ENCODE assay signal across 8 cellular contexts in genomic region chr22:49971232-49972162, GRCh38. TPM values are rescaled to one million over a fixed set of nuclear protein-coding genes. Genes with fewer than 3 reads are reported as not detected.
A peak's percentile ranks its signal among the peaks of the same experiment; 100 is the strongest.
DNase-seq lines count a peak whose midpoint lies in the region; ATAC-seq, FAIRE-seq and TF ChIP-seq lines count a peak whose summit lies in the region.

No MANE protein-coding gene starts in this region.

- no peaks in the 10 kb centered on the region for H3K9me1 ChIP-seq in keratinocyte (ENCODE audit: control insufficient read depth, extremely low read depth, insufficient read depth, low read length)

- H3K4me3 ChIP-seq in SK-N-SH (ENCODE audit: low read depth in 2 of 2, low read length in 1 of 2) (peak overlapping the region; percentile 27 to 54), breast epithelium (peak overlapping the region; percentile 47 to 64 (median 57)), keratinocyte (ENCODE audit: control insufficient read depth in 2 of 3, extremely low read depth in 1 of 3, insufficient read depth in 2 of 3, low read depth in 1 of 3, low read length in 3 of 3) (peak overlapping the region; percentile 37 to 51 (median 48))

- POLR2A ChIA-PET in activated CD4-positive, alpha-beta T cell treated with anti-CD3 and anti-CD28 coated beads for 36 hours (lab: Charles Lee) = interaction anchor here (0.6 to 2.5 kb wide), 6 partner anchors 9 to 649 kb away, joined by 3 to 21 read pairs (median 4); no protein-coding TSS in a partner anchor
- POLR2A ChIA-PET in SK-N-SH (lab: Yijun Ruan, JAX) = interaction anchor here (0.6 kb wide), 1 partner anchor 317 kb away, joined by 4 read pairs; no protein-coding TSS in a partner anchor

- intact Hi-C loops in activated CD4-positive, alpha-beta T cell treated with anti-CD3 and anti-CD28 coated beads for 36 hours (cut with DNase I, micrococcal nuclease) = loop anchor here (2.0 to 5.0 kb wide), 5 partner anchors 35 to 219 kb away; partner anchors contain the start of gene ZBED4 (in 1 of the 2)
- intact Hi-C loops in breast epithelium (cut with DNase I; ENCODE audit: low total_unique reads) = no loop called here

- peaks cover 4% of the 10 kb centered on the region for H3K9me3 Mint-ChIP-seq in activated CD4-positive, alpha-beta T cell treated with anti-CD3 and anti-CD28 coated beads for 36 hours (ENCODE audit: low read depth)

- no peak for TF ChIP-seq CTCF in SK-N-SH (IDR thresholded peaks at IDR 0.05)
- TF ChIP-seq CTCF in breast epithelium (IDR thresholded peaks at IDR 0.05) = no peak
- TF ChIP-seq CTCF in keratinocyte (optimal IDR thresholded peaks at IDR 0.05 in 1 of 3, IDR thresholded peaks at IDR 0.05 in 1 of 3, conservative IDR thresholded peaks at IDR 0.05 in 1 of 3; ENCODE audit: extremely low read depth in 1 of 3, insufficient read depth in 2 of 3, low read length in 3 of 3) = no peak

- 14% methylated on average over 17 of the region's 81 CpGs for WGBS in SK-N-SH (ENCODE audit: low lambda C conversion rate)

- peak; percentile 49 for ATAC-seq in activated CD4-positive, alpha-beta T cell treated with anti-CD3 and anti-CD28 coated beads for 36 hours
- peak; percentile 16 for ATAC-seq in HG02981 (IDR thresholded peaks at IDR 0.05; ENCODE audit: unreplicated experiment)
- no peak for ATAC-seq in HG03025 (IDR thresholded peaks at IDR 0.05; ENCODE audit: low FRiP score, unreplicated experiment)

- H3K36me3 Mint-ChIP-seq in activated CD4-positive, alpha-beta T cell treated with anti-CD3 and anti-CD28 coated beads for 36 hours (ENCODE audit: low read depth) = peaks cover 6% of the 10 kb centered on the region

- H3K4me2 ChIP-seq in SK-N-SH (peak overlapping the region; percentile 94), keratinocyte (ENCODE audit: control insufficient read depth, extremely low read depth, insufficient read depth, low read depth, low read length) (peak overlapping the region; percentile 82)

- peak overlapping the region in 1 of 2 experiments; percentile 50; a peak in 2 of 4 replicates for H3K27ac ChIP-seq in SK-N-SH (ENCODE audit: low read depth in 2 of 2, low read length in 1 of 2)
- peak overlapping the region; percentile 78 to 88 for H3K27ac ChIP-seq in breast epithelium
- peak overlapping the region; percentile 56 for H3K27ac ChIP-seq in keratinocyte (ENCODE audit: control insufficient read depth, insufficient read depth, low read length)

- no peaks in the 10 kb centered on the region for H3K9me2 ChIP-seq in SK-N-SH

- no peaks in the 10 kb centered on the region for H3K27me3 Mint-ChIP-seq in activated CD4-positive, alpha-beta T cell treated with anti-CD3 and anti-CD28 coated beads for 36 hours

- FAIRE-seq in keratinocyte (lab: Jason Lieb, UNC) = no peak

- dilution Hi-C loops in keratinocyte (cut with MboI; ENCODE audit: extremely low pct_ligation_motif_present, low sequenced_read_pairs) = no loop called here

- no peaks in the 10 kb centered on the region for H3K27me3 ChIP-seq in SK-N-SH (ENCODE audit: insufficient read depth)
- no peaks in the 10 kb centered on the region for H3K27me3 ChIP-seq in breast epithelium
- H3K27me3 ChIP-seq in keratinocyte (ENCODE audit: control insufficient read depth, extremely low read depth, insufficient read depth, low read length) = no peaks in the 10 kb centered on the region

- H4K20me1 ChIP-seq in SK-N-SH (ENCODE audit: insufficient read depth) (no peaks in the 10 kb centered on the region), keratinocyte (ENCODE audit: control insufficient read depth, extremely low read depth, insufficient read depth, low read length) (no peaks in the 10 kb centered on the region)

- peaks cover 4 to 21% of the 10 kb centered on the region in 2 experiments; a peak in 1 of 4 replicates for H3K4me1 ChIP-seq in SK-N-SH (ENCODE audit: control insufficient read depth in 1 of 2, insufficient read depth in 2 of 2, low read depth in 1 of 2, low read length in 1 of 2)
- H3K4me1 ChIP-seq in breast epithelium = peaks cover 16 to 21% of the 10 kb centered on the region in 2 donors
- peaks cover 15% of the 10 kb centered on the region for H3K4me1 ChIP-seq in keratinocyte (ENCODE audit: control insufficient read depth, extremely low read depth, insufficient read depth, low read length)

- peak overlapping the region; percentile 93 for H3K27ac Mint-ChIP-seq in activated CD4-positive, alpha-beta T cell treated with anti-CD3 and anti-CD28 coated beads for 36 hours

- CTCF ChIA-PET in activated CD4-positive, alpha-beta T cell treated with anti-CD3 and anti-CD28 coated beads for 36 hours (lab: Charles Lee) = interaction anchor here (0.6 to 1.3 kb wide), 4 partner anchors 10 to 59 kb away, joined by 3 to 5 read pairs (median 4); no protein-coding TSS in a partner anchor
- CTCF ChIA-PET in SK-N-SH (lab: Yijun Ruan, JAX) = interaction anchor here (1.8 kb wide), 1 partner anchor 41 kb away, joined by 7 read pairs; no protein-coding TSS in a partner anchor

- TF ChIP-seq RAD21 in SK-N-SH (IDR thresholded peaks at IDR 0.05; ENCODE audit: low read length) = no peak

- DNase-seq in activated CD4-positive, alpha-beta T cell treated with anti-CD3 and anti-CD28 coated beads for 36 hours = peak; percentile 90
- DNase-seq in activated CD4-positive, alpha-beta T cell treated with anti-CD3 and anti-CD28 coated beads, Interleukin-2, amount 50 U/mL, for 1 hour = no peak
- peak; percentile 71 for DNase-seq in SK-N-SH
- DNase-seq in breast epithelium (ENCODE audit: low spot score in 2 of 2) = peak; percentile 69 to 79
- DNase-seq in keratinocyte (ENCODE audit: low read depth, low spot score) = no peak
- DNase-seq in stimulated activated CD4-positive, alpha-beta T cell treated with anti-CD3 and anti-CD28 coated beads, Interleukin-1b, Interleukin-23, amount 100 ng/mL, for 24 hours (ENCODE audit: low read depth in 4 of 4, low spot score in 1 of 4) = peak in 3 of 4 experiments; percentile 67 to 81 (median 72)

- no peaks in the 10 kb centered on the region for H3K36me3 ChIP-seq in SK-N-SH (replicated peaks in 1 of 2; ENCODE audit: control insufficient read depth in 1 of 2, insufficient read depth in 2 of 2, low read length in 1 of 2)
- H3K36me3 ChIP-seq in breast epithelium = no peaks in the 10 kb centered on the region
- H3K36me3 ChIP-seq in keratinocyte (ENCODE audit: control insufficient read depth in 2 of 2, extremely low read depth in 1 of 2, insufficient read depth in 2 of 2, low read length in 2 of 2) = no peaks in the 10 kb centered on the region

- no peak for TF ChIP-seq POLR2A in breast epithelium (IDR thresholded peaks at IDR 0.05)

- no peak overlapping the region for H3K4me3 Mint-ChIP-seq in activated CD4-positive, alpha-beta T cell treated with anti-CD3 and anti-CD28 coated beads for 36 hours

- no peak for TF ChIP-seq EP300 in SK-N-SH (IDR thresholded peaks at IDR 0.05; ENCODE audit: borderline replicate concordance in 1 of 2, low read depth in 1 of 2, low read length in 1 of 2)

- H3K79me2 ChIP-seq in SK-N-SH (ENCODE audit: insufficient read depth) (no peaks in the 10 kb centered on the region), keratinocyte (ENCODE audit: control insufficient read depth, insufficient read depth, low read length) (no peaks in the 10 kb centered on the region)

- H3K4me1 Mint-ChIP-seq in activated CD4-positive, alpha-beta T cell treated with anti-CD3 and anti-CD28 coated beads for 36 hours = peaks cover 38% of the 10 kb centered on the region

- H3K9me3 ChIP-seq in SK-N-SH (no peaks in the 10 kb centered on the region), breast epithelium (no peaks in the 10 kb centered on the region), keratinocyte (ENCODE audit: control insufficient read depth, low read depth, low read length) (no peaks in the 10 kb centered on the region)

- H2AFZ ChIP-seq in SK-N-SH (ENCODE audit: low read depth) (peak overlapping the region; percentile 75; the same call in 1 of the 2 replicates), keratinocyte (ENCODE audit: control insufficient read depth, low read length) (peak overlapping the region; percentile 65)

- H3K9ac ChIP-seq in SK-N-SH (peak overlapping the region; percentile 67), keratinocyte (ENCODE audit: control insufficient read depth, extremely low read depth, insufficient read depth, low read length) (peak overlapping the region; percentile 78)

- peaks cover 4% of the 10 kb centered on the region for H3F3A ChIP-seq in SK-N-SH (replicated peaks; ENCODE audit: insufficient read depth)

RNA-seq across cellular contexts. Expression of gene PIM3, which starts 10.9 kb away (rescaled TPM):
- total RNA-seq in activated CD4-positive, alpha-beta T cell treated with anti-CD3 and anti-CD28 coated beads for 36 hours = 100 to 1,000 TPM; 127 to 165 TPM
- polyA plus RNA-seq in SK-N-SH (2012; rRNA removed) (9.9 and 15.3 TPM in 2 replicates), keratinocyte (3.4 to 6.5 TPM (median 4.8 TPM) in 3 replicates)
- 6.3 and 10.1 TPM in 2 replicates for polyA plus RNA-seq in SK-N-SH (2012; cell fraction: cytosol; rRNA removed)
- 22.4 and 23.7 TPM in 2 replicates for polyA plus RNA-seq in SK-N-SH (2012; cell fraction: nucleus; rRNA removed)
- total RNA-seq in breast epithelium = 10 to 100 TPM; 63.0 to 92.1 (median 87.1) TPM
- 3.3 TPM for polyA plus RNA-seq in keratinocyte (2011; ENCODE audit: low read depth)
- 2.7 and 6.4 TPM in 2 replicates for polyA plus RNA-seq in keratinocyte (2011; cell fraction: cytosol; rRNA removed)
- polyA plus RNA-seq in keratinocyte (2011; cell fraction: nucleus; rRNA removed) = 8.9 and 11.7 TPM in 2 replicates
- 7.8 and 20.0 TPM in 2 replicates for polyA plus RNA-seq in keratinocyte (2012; ENCODE audit: low replicate concordance)
- polyA minus RNA-seq in keratinocyte = 1.6 to 4.4 TPM (median 2.3 TPM) in 3 replicates
- 10.7 TPM for polyA minus RNA-seq in keratinocyte (2011; cell fraction: cytosol; rRNA and poly(A)+ RNA removed)
- polyA minus RNA-seq in keratinocyte (2011; cell fraction: nucleus; rRNA and poly(A)+ RNA removed) = 5.5 and 8.2 TPM in 2 replicates

RNA-seq across cellular contexts. Expression of gene IL17REL, which starts 41.1 kb away (rescaled TPM):
- total RNA-seq in activated CD4-positive, alpha-beta T cell treated with anti-CD3 and anti-CD28 coated beads for 36 hours = under 1 TPM; 0.16 TPM
- polyA plus RNA-seq in SK-N-SH (2012; rRNA removed) (not detected in 2 replicates), keratinocyte (not detected in 3 replicates)
- not detected in 2 replicates for polyA plus RNA-seq in SK-N-SH (2012; cell fraction: cytosol; rRNA removed)
- 0.01 TPM in 1 of 2 replicates, not detected in the other for polyA plus RNA-seq in SK-N-SH (2012; cell fraction: nucleus; rRNA removed)
- not detected for total RNA-seq in breast epithelium
- not detected for polyA plus RNA-seq in keratinocyte (2011; ENCODE audit: low read depth)
- not detected in 2 replicates for polyA plus RNA-seq in keratinocyte (2011; cell fraction: cytosol; rRNA removed)
- polyA plus RNA-seq in keratinocyte (2011; cell fraction: nucleus; rRNA removed) = not detected in 2 replicates
- not detected in 2 replicates for polyA plus RNA-seq in keratinocyte (2012; ENCODE audit: low replicate concordance)
- not detected in 3 replicates for polyA minus RNA-seq in keratinocyte
- polyA minus RNA-seq in keratinocyte (2011; cell fraction: cytosol; rRNA and poly(A)+ RNA removed) = not detected
- polyA minus RNA-seq in keratinocyte (2011; cell fraction: nucleus; rRNA and poly(A)+ RNA removed) = not detected in 2 replicates

RNA-seq across cellular contexts. Expression of gene CRELD2, which starts 53.1 kb away (rescaled TPM):
- 10 to 100 TPM; 15.2 to 16.4 TPM for total RNA-seq in activated CD4-positive, alpha-beta T cell treated with anti-CD3 and anti-CD28 coated beads for 36 hours
- polyA plus RNA-seq in SK-N-SH (2012; rRNA removed) = 92.5 and 113 TPM in 2 replicates
- 66.3 and 80.8 TPM in 2 replicates for polyA plus RNA-seq in SK-N-SH (2012; cell fraction: cytosol; rRNA removed)
- polyA plus RNA-seq in SK-N-SH (2012; cell fraction: nucleus; rRNA removed) = 104 and 142 TPM in 2 replicates
- 10 to 100 TPM; 20.6 to 59.3 (median 39.5) TPM for total RNA-seq in breast epithelium
- 26.0 to 51.4 TPM (median 33.5 TPM) in 3 replicates for polyA plus RNA-seq in keratinocyte
- 30.5 TPM for polyA plus RNA-seq in keratinocyte (2011; ENCODE audit: low read depth)
- polyA plus RNA-seq in keratinocyte (2011; cell fraction: cytosol; rRNA removed) = 17.8 and 33.2 TPM in 2 replicates
- polyA plus RNA-seq in keratinocyte (2011; cell fraction: nucleus; rRNA removed) = 58.9 and 65.6 TPM in 2 replicates
- 18.0 and 48.4 TPM in 2 replicates for polyA plus RNA-seq in keratinocyte (2012; ENCODE audit: low replicate concordance)
- polyA minus RNA-seq in keratinocyte = 8.8 to 16.5 TPM (median 10.5 TPM) in 3 replicates
- 21.9 TPM for polyA minus RNA-seq in keratinocyte (2011; cell fraction: cytosol; rRNA and poly(A)+ RNA removed)
- polyA minus RNA-seq in keratinocyte (2011; cell fraction: nucleus; rRNA and poly(A)+ RNA removed) = 8.8 and 10.9 TPM in 2 replicates

RNA-seq across cellular contexts. Expression of gene ALG12, which starts 53.3 kb away (rescaled TPM):
- total RNA-seq in activated CD4-positive, alpha-beta T cell treated with anti-CD3 and anti-CD28 coated beads for 36 hours = 10 to 100 TPM; 13.6 to 13.7 TPM
- polyA plus RNA-seq in SK-N-SH (2012; rRNA removed) = 7.5 and 9.9 TPM in 2 replicates
- polyA plus RNA-seq in SK-N-SH (2012; cell fraction: cytosol; rRNA removed) = 6.0 and 8.3 TPM in 2 replicates
- polyA plus RNA-seq in SK-N-SH (2012; cell fraction: nucleus; rRNA removed) = 23.2 and 25.7 TPM in 2 replicates
- 10 to 100 TPM; 16.6 to 22.4 (median 19.7) TPM for total RNA-seq in breast epithelium
- polyA plus RNA-seq in keratinocyte = 6.3 to 9.0 TPM (median 7.1 TPM) in 3 replicates
- 3.2 TPM for polyA plus RNA-seq in keratinocyte (2011; ENCODE audit: low read depth)
- 3.0 and 6.0 TPM in 2 replicates for polyA plus RNA-seq in keratinocyte (2011; cell fraction: cytosol; rRNA removed)
- 10.5 and 14.2 TPM in 2 replicates for polyA plus RNA-seq in keratinocyte (2011; cell fraction: nucleus; rRNA removed)
- polyA plus RNA-seq in keratinocyte (2012; ENCODE audit: low replicate concordance) = 5.7 and 10.1 TPM in 2 replicates
- 3.4 to 13.9 TPM (median 4.5 TPM) in 3 replicates for polyA minus RNA-seq in keratinocyte
- polyA minus RNA-seq in keratinocyte (2011; cell fraction: cytosol; rRNA and poly(A)+ RNA removed) = 12.5 TPM
- polyA minus RNA-seq in keratinocyte (2011; cell fraction: nucleus; rRNA and poly(A)+ RNA removed) = 6.2 and 6.9 TPM in 2 replicates

Comparison
In these comparisons a context has a peak if more than half of its experiments do, and no peak if none do; other contexts are left out.
1. DNase-seq: peak in activated CD4-positive, alpha-beta T cell treated with anti-CD3 and anti-CD28 coated beads for 36 hours (single experiment), SK-N-SH (single experiment), breast epithelium (2 of 2) and stimulated activated CD4-positive, alpha-beta T cell treated with anti-CD3 and anti-CD28 coated beads, Interleukin-1b, Interleukin-23, amount 100 ng/mL, for 24 hours (3 of 4); none in activated CD4-positive, alpha-beta T cell treated with anti-CD3 and anti-CD28 coated beads, Interleukin-2, amount 50 U/mL, for 1 hour (single experiment) and keratinocyte (single experiment).
2. Peak in every context shown above with its lines, with median percentiles within 50 percentile points of each other: H3K4me3 ChIP-seq.